8 cellular contexts compared by ENCODE assay signal in the genomic region with DNA sequence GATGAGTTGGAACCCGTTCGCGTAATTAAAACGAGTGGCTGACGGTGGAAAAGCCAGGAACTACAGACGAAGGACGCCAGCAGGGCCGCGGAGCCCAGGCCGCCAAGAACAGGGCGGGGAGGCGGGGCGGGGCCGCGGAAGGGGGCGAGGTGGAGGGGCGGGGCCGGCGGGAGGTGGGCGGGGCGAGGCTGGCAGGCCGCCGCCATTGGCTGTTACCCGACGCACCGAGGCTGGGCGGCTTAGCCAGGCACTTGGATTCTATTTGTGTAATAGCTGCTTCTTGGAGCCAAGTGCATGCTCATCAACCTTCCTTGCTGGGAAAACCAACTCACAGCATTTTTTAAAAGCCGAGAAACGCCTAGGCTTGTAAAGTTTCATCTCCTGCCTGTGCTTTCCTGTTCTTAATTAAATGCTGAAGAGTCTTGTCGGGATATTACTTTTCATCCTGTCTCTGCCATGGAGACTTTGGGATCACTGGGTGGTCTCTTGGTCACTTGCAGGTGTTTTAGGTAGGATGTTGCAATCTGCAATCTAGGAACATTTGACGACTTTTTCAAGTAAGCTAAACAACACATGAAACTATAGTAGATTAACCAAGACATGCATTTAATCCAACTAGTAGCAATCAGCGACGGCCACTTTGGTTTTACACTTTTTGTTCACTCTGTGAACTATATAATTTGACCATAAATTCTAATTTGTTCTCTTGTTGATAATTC.
DNase-seq lines count a peak whose midpoint lies in the region; ATAC-seq, FAIRE-seq and TF ChIP-seq lines count a peak whose summit lies in the region.

No MANE protein-coding gene starts in this region.

- peaks cover 10 to 25% of the 10 kb centered on the region in 2 donors for H3K4me1 ChIP-seq in kidney (ENCODE audit: control insufficient read depth in 1 of 2, insufficient read depth in 1 of 2, low read depth in 1 of 2, low read length in 2 of 2)

- FAIRE-seq in kidney (lab: Jason Lieb, UNC): no peak

- peaks cover 4% of the 10 kb centered on the region; the same call in 1 of the 2 replicates for H3K9me3 ChIP-seq in AG04450 (ENCODE audit: control insufficient read depth, insufficient read depth, low read length)
- no peaks in the 10 kb centered on the region for H3K9me3 ChIP-seq in kidney (ENCODE audit: control insufficient read depth in 1 of 2, low read length in 2 of 2)

- peak; percentile 76 for DNase-seq in AG04450 (ENCODE audit: low read depth, low spot score)
- peak; percentile 62 for DNase-seq in NCI-H446 treated with DMSO at 0.1 percent for 48 hours (lab: John Stamatoyannopoulos, UW)
- DNase-seq in activated CD4-positive, alpha-beta T cell treated with anti-CD3 and anti-CD28 coated beads for 24 hours (ENCODE audit: low read depth in 2 of 2): peak; percentile 70 to 75
- peak; percentile 65 to 69 for DNase-seq in cerebellar nuclear complex (lab: John Stamatoyannopoulos, UW)
- peak; percentile 96 for DNase-seq in kidney
- DNase-seq in stimulated activated CD4-positive, alpha-beta T cell treated with anti-CD3 and anti-CD28 coated beads, Interleukin-15, amount 100 ng/mL, for 24 hours: peak; percentile 86

- H3K27me3 ChIP-seq in AG04450 (ENCODE audit: control insufficient read depth, insufficient read depth, low read length): no peaks in the 10 kb centered on the region

- CTCF ChIA-PET in AG04450 (lab: Charles Lee): interaction anchor here (0.5 to 2.5 kb wide), 4 partner anchors 10 to 734 kb away, joined by 3 to 9 read pairs (median 3); no protein-coding TSS in a partner anchor

- POLR2A ChIA-PET in AG04450 (lab: Yijun Ruan, JAX): interaction anchor here (0.8 to 1.8 kb wide), 2 partner anchors 12 to 242 kb away, joined by 3 to 6 read pairs; no protein-coding TSS in a partner anchor

- no peaks in the 10 kb centered on the region for H3K36me3 ChIP-seq in kidney (ENCODE audit: control insufficient read depth in 1 of 2, insufficient read depth in 2 of 2, low read length in 2 of 2)

- H3K9ac ChIP-seq in kidney (ENCODE audit: low read length in 2 of 2): peak overlapping the region; percentile 35 to 91

- intact Hi-C loops in kidney (cut with DNase I): no loop called here

- TF ChIP-seq CTCF in AG04450 (IDR thresholded peaks at IDR 0.05; ENCODE audit: low read depth, low read length) (no peak), kidney (IDR thresholded peaks at IDR 0.05; ENCODE audit: borderline replicate concordance, extremely low read depth, insufficient read depth) (no peak)

- ATAC-seq in GM19023 (IDR thresholded peaks at IDR 0.05; ENCODE audit: unreplicated experiment) (peak; percentile 68), HG03280 (IDR thresholded peaks at IDR 0.05; ENCODE audit: unreplicated experiment) (peak; percentile 64)

- H3K27ac ChIP-seq in AG04450 (ENCODE audit: low read depth, low read length): peak overlapping the region; percentile 99
- H3K27ac ChIP-seq in kidney (ENCODE audit: low read depth in 2 of 2, low read length in 2 of 2): peak overlapping the region; percentile 98

- peak overlapping the region; percentile 70 for H3K4me3 ChIP-seq in AG04450 (ENCODE audit: low read depth, low read length)
- H3K4me3 ChIP-seq in kidney (ENCODE audit: low read length in 2 of 2): peak overlapping the region; percentile 51 to 82

Comparison
In these comparisons a context has a peak if more than half of its experiments do, and no peak if none do; other contexts are left out.
1. Peak in every context shown above with its lines: DNase-seq, ATAC-seq, H3K4me3 ChIP-seq and H3K27ac ChIP-seq.